ENCODE assay signal across 1 cellular context in the genomic region with DNA sequence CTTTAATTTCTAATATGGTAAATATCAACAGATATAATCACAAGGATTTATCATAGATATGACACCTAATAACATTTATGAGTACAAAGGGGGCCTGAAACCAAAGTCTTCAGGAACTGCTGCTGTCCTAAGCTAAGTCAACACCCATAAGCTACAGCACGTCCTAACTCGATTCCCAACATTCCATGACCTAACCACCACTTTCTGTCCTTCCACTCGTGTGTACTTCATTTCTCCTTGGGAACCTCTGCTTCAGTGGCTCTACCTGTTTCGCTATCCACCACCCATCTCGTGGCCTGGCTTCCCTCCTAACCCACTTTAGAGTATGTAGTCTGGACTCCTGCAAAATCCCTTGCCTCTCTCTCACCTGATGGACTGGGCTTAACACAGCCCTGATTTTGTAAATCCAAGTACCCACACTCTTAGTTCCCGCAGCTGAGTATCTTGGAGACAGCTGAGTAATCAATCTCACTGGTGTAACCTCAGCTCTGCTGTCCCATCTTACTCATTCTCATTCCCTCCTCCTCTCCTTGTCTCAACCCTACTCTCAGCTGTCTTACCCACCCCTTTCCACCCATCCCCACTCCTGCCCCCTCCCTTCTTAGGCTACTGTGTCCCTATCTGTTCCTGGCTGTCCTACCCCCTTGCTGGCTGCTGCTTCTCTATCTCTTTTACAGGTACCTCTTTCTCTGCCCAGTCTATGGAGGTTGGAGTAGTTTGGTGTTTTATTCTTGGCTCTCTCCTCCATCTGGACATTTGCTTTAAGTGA.
TF ChIP-seq lines count a peak whose summit lies in the region.

No MANE protein-coding gene starts in this region.

TF ChIP-seq in A549, 52 proteins besides CTCF, POLR2A, EP300 and RAD21:
- TF ChIP-seq, protein P1, sequence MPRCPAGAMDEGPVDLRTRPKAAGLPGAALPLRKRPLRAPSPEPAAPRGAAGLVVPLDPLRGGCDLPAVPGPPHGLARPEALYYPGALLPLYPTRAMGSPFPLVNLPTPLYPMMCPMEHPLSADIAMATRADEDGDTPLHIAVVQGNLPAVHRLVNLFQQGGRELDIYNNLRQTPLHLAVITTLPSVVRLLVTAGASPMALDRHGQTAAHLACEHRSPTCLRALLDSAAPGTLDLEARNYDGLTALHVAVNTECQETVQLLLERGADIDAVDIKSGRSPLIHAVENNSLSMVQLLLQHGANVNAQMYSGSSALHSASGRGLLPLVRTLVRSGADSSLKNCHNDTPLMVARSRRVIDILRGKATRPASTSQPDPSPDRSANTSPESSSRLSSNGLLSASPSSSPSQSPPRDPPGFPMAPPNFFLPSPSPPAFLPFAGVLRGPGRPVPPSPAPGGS (IDR thresholded peaks at IDR 0.05) = no peak
- TF ChIP-seq RNF2 (IDR thresholded peaks at IDR 0.05; ENCODE audit: borderline replicate concordance, low read depth) (no peak), HOXB13 (CRISPR knock-in tag; IDR thresholded peaks at IDR 0.05; ENCODE audit: low read depth) (no peak), NPAS2 (CRISPR knock-in tag; IDR thresholded peaks at IDR 0.05; ENCODE audit: borderline replicate concordance) (no peak), SREBF2 (IDR thresholded peaks at IDR 0.05) (no peak), MYC (IDR thresholded peaks at IDR 0.05; ENCODE audit: borderline replicate concordance, low read length) (no peak), HEYL (CRISPR knock-in tag; IDR thresholded peaks at IDR 0.05) (no peak), HDAC2 (IDR thresholded peaks at IDR 0.05) (no peak), EHF (CRISPR knock-in tag; IDR thresholded peaks at IDR 0.05) (no peak), MAFK (IDR thresholded peaks at IDR 0.05; ENCODE audit: partially characterized antibody) (no peak)
